ENCODE assay signal across 1 cellular context in genomic region chr11:66543263-66544107, GRCh38.
TF ChIP-seq lines count a peak whose summit lies in the region.

No MANE protein-coding gene starts in this region.

TF ChIP-seq in GM12878, 131 proteins besides CTCF, POLR2A, EP300 and RAD21 (continues in another document):
- peak; percentile 39 to 58; a peak in 1 of 4 replicates for TF ChIP-seq BHLHE40 (IDR thresholded peaks at IDR 0.05; ENCODE audit: borderline replicate concordance in 1 of 2, low read depth in 2 of 2, low read length in 1 of 2)
- no peak for TF ChIP-seq CUX1 (IDR thresholded peaks at IDR 0.05; ENCODE audit: insufficient replicate concordance, low read depth, low read length)
- TF ChIP-seq ZBTB40 (IDR thresholded peaks at IDR 0.05; ENCODE audit: borderline replicate concordance): no peak
- peak; percentile 68 for TF ChIP-seq MAX (IDR thresholded peaks at IDR 0.05; ENCODE audit: low read depth, low read length)
- no peak for TF ChIP-seq SREBF1 (IDR thresholded peaks at IDR 0.05; ENCODE audit: low read length)
- TF ChIP-seq ZNF384 (IDR thresholded peaks at IDR 0.05; ENCODE audit: borderline replicate concordance, low read depth, low read length): no peak
- TF ChIP-seq SMAD1 (IDR thresholded peaks at IDR 0.05; ENCODE audit: low read depth, partially characterized antibody): no peak
- TF ChIP-seq HDGF (IDR thresholded peaks at IDR 0.05): 0 out of 2 replicates have a peak, but pooled peaks have one; percentile 54
- 0 out of 2 replicates have a peak, but pooled peaks have one; percentile 47 for TF ChIP-seq LARP7 (IDR thresholded peaks at IDR 0.05)
- peak; percentile 65 for TF ChIP-seq SMC3 (IDR thresholded peaks at IDR 0.05; ENCODE audit: borderline replicate concordance, low read length)
- TF ChIP-seq GATAD2B (conservative IDR thresholded peaks at IDR 0.05; ENCODE audit: low read depth): 0 out of 2 replicates have a peak, but pooled peaks have one; percentile 38
- 0 out of 2 replicates have a peak, but pooled peaks have one; percentile 31 for TF ChIP-seq TCF12 (IDR thresholded peaks at IDR 0.05; ENCODE audit: low read depth, low read length)
- TF ChIP-seq CHD2 (IDR thresholded peaks at IDR 0.05; ENCODE audit: borderline replicate concordance, low read depth, low read length): peak; percentile 46; the same call in 1 of the 2 replicates
- 0 out of 2 replicates have a peak, but pooled peaks have one; percentile 43 for TF ChIP-seq SIN3A (IDR thresholded peaks at IDR 0.05; ENCODE audit: low read depth, low read length)
- no peak for TF ChIP-seq KLF5 (IDR thresholded peaks at IDR 0.05; ENCODE audit: partially characterized antibody)
- 0 out of 2 replicates have a peak, but pooled peaks have one; percentile 45 for TF ChIP-seq PAX5 (IDR thresholded peaks at IDR 0.05; ENCODE audit: borderline replicate concordance, low read depth, low read length)
- TF ChIP-seq JUNB (IDR thresholded peaks at IDR 0.05): no peak
- 0 out of 2 replicates have a peak, but pooled peaks have one; percentile 37 for TF ChIP-seq BACH1 (IDR thresholded peaks at IDR 0.05; ENCODE audit: borderline replicate concordance)
- TF ChIP-seq BCL11A (IDR thresholded peaks at IDR 0.05; ENCODE audit: low read depth, low read length): no peak
- no peak for TF ChIP-seq USF2 (IDR thresholded peaks at IDR 0.05; ENCODE audit: borderline replicate concordance, low read depth, low read length)
- TF ChIP-seq SMARCA5 (IDR thresholded peaks at IDR 0.05): peak; percentile 80; the same call in 1 of the 2 replicates
- TF ChIP-seq E4F1 (IDR thresholded peaks at IDR 0.05; ENCODE audit: borderline replicate concordance, partially characterized antibody): no peak
- no peak for TF ChIP-seq NFXL1 (IDR thresholded peaks at IDR 0.05; ENCODE audit: borderline replicate concordance)
- peak; percentile 59; the same call in 1 of the 2 replicates for TF ChIP-seq CREM (IDR thresholded peaks at IDR 0.05; ENCODE audit: low read depth)
- no peak for TF ChIP-seq ZBTB33 (IDR thresholded peaks at IDR 0.05)
- TF ChIP-seq SRF (IDR thresholded peaks at IDR 0.05; ENCODE audit: low read depth in 2 of 2, low read length in 2 of 2): no peak
- TF ChIP-seq YY1 (IDR thresholded peaks at IDR 0.05; ENCODE audit: low read depth, low read length): 0 out of 2 replicates have a peak, but pooled peaks have one; percentile 18
- TF ChIP-seq ZNF687 (IDR thresholded peaks at IDR 0.05): peak; percentile 59; the same call in 1 of the 2 replicates
- TF ChIP-seq IRF3 (IDR thresholded peaks at IDR 0.05): no peak
- TF ChIP-seq HSF1 (IDR thresholded peaks at IDR 0.05; ENCODE audit: low read depth, low read length): no peak
- no peak for TF ChIP-seq STAT1 (conservative IDR thresholded peaks at IDR 0.05)
- no peak for TF ChIP-seq CHD4 (IDR thresholded peaks at IDR 0.05)
- no peak for TF ChIP-seq ZBED1 (IDR thresholded peaks at IDR 0.05; ENCODE audit: borderline replicate concordance)
- TF ChIP-seq MXI1 (IDR thresholded peaks at IDR 0.05; ENCODE audit: low read depth, low read length): peak; percentile 29; the same call in 1 of the 2 replicates
- TF ChIP-seq IKZF1 (conservative IDR thresholded peaks at IDR 0.05): peak; percentile 37
- no peak for TF ChIP-seq MYB (IDR thresholded peaks at IDR 0.05; ENCODE audit: borderline replicate concordance, low read depth, low read length)
